In genomic region chr15:91515188-91515754, GRCh38 we compare ENCODE assay signal across 11 cellular contexts.
A peak's percentile ranks its signal among the peaks of the same experiment; 100 is the strongest.
DNase-seq lines count a peak whose midpoint lies in the region; ATAC-seq and TF ChIP-seq lines count a peak whose summit lies in the region.
"Had no signal": no experiment of that assay in that cellular context is flagged by ENCODE, and none has a peak within 500 bp of the region (broad histone marks: within the 10 kb centered on the region; RNA-seq: fewer than 3 reads in every experiment).

No MANE protein-coding gene starts in this region.

- H3K9me2 ChIP-seq in hepatocyte (replicated peaks; ENCODE audit: insufficient read depth): no peaks in the 10 kb centered on the region

- no peaks in the 10 kb centered on the region for H3K4me1 Mint-ChIP-seq in Caco-2 (ENCODE audit: low read depth, unreplicated experiment)
- H3K4me1 Mint-ChIP-seq in natural killer cell treated with Interleukin-12 subunit alpha and Interleukin-12 subunit beta and Interleukin-15 and Interleukin-18, amount 100 ng/mL, for 72 hours (ENCODE audit: low read depth in 2 of 2): peaks cover 6 to 9% of the 10 kb centered on the region in 2 donors

- CTCF ChIA-PET in Caco-2 (lab: Charles Lee): no interaction called here

- no peak overlapping the region for H3K27ac ChIP-seq in hepatocyte
- H3K27ac ChIP-seq: esophagus squamous epithelium had no signal

- POLR2A ChIA-PET in Caco-2 (lab: Charles Lee): no interaction called here

- no peaks in the 10 kb centered on the region for H3K36me3 ChIP-seq in hepatocyte (replicated peaks; ENCODE audit: insufficient read depth, low read depth)
- H3K36me3 ChIP-seq in Caco-2 (ENCODE audit: control insufficient read depth, insufficient read depth, low read length): no peaks in the 10 kb centered on the region
- H3K36me3 ChIP-seq: esophagus squamous epithelium had no signal

- BruUV-seq in Caco-2 (replicated peaks; lab: Mats Ljungman, UMichigan): no TSS peak

- H3K79me2 ChIP-seq in hepatocyte: no peaks in the 10 kb centered on the region

- H3K9me3 ChIP-seq in hepatocyte (ENCODE audit: low read depth) (no peaks in the 10 kb centered on the region), Caco-2 (no peaks in the 10 kb centered on the region)
- H3K9me3 ChIP-seq: esophagus squamous epithelium had no signal

- peaks cover 15% of the 10 kb centered on the region for H3K27me3 Mint-ChIP-seq in Caco-2 (ENCODE audit: insufficient read depth, unreplicated experiment)
- peaks cover 9 to 22% of the 10 kb centered on the region in 2 donors for H3K27me3 Mint-ChIP-seq in natural killer cell treated with Interleukin-12 subunit alpha and Interleukin-12 subunit beta and Interleukin-15 and Interleukin-18, amount 100 ng/mL, for 72 hours

- no peak overlapping the region for H3K4me3 Mint-ChIP-seq in Caco-2 (ENCODE audit: unreplicated experiment)
- no peak overlapping the region for H3K4me3 Mint-ChIP-seq in natural killer cell treated with Interleukin-12 subunit alpha and Interleukin-12 subunit beta and Interleukin-15 and Interleukin-18, amount 100 ng/mL, for 72 hours

- H3K4me2 ChIP-seq in hepatocyte: no peak overlapping the region

- ATAC-seq in HG03354 (IDR thresholded peaks at IDR 0.05; ENCODE audit: poor library complexity, severe bottlenecking, unreplicated experiment) (peak; percentile 43), GM19397 (IDR thresholded peaks at IDR 0.05; ENCODE audit: unreplicated experiment) (no peak)
- no peak for ATAC-seq in natural killer cell treated with Interleukin-12 subunit alpha and Interleukin-12 subunit beta and Interleukin-15 and Interleukin-18, amount 100 ng/mL, for 72 hours

- H4K20me1 ChIP-seq in hepatocyte (ENCODE audit: insufficient read depth, poor library complexity, severe bottlenecking): no peaks in the 10 kb centered on the region

- peak; percentile 91 for DNase-seq in AG08395 (ENCODE audit: low spot score)
- peak; percentile 71 for DNase-seq in astrocyte of the hippocampus (ENCODE audit: low read depth, low spot score)
- DNase-seq in hepatocyte (ENCODE audit: low spot score): peak; percentile 17
- no peak for DNase-seq in stimulated activated CD4-positive, alpha-beta T cell treated with anti-CD3 and anti-CD28 coated beads, Interleukin-2, amount 100 ng/mL, for 24 hours
- DNase-seq in Caco-2: no peak
- no peak for DNase-seq in natural killer cell treated with Interleukin-12 subunit alpha and Interleukin-12 subunit beta and Interleukin-15 and Interleukin-18, amount 100 ng/mL, for 72 hours (ENCODE audit: low spot score)
- DNase-seq: esophagus squamous epithelium, NCI-H2081, T-helper 1 cell had no signal

- intact Hi-C loops in Caco-2 (cut with micrococcal nuclease; ENCODE audit: unreplicated experiment): no loop called here

- H3K36me3 Mint-ChIP-seq in Caco-2 (ENCODE audit: insufficient read depth, unreplicated experiment): no peaks in the 10 kb centered on the region
- H3K36me3 Mint-ChIP-seq in natural killer cell treated with Interleukin-12 subunit alpha and Interleukin-12 subunit beta and Interleukin-15 and Interleukin-18, amount 100 ng/mL, for 72 hours: no peaks in the 10 kb centered on the region

- H2AFZ ChIP-seq in hepatocyte: no peak overlapping the region

- WGBS in hepatocyte (ENCODE audit: low lambda C conversion rate, missing lambda C conversion rate): 71% methylated on average over 5 of the region's 5 CpGs

- no peaks in the 10 kb centered on the region for H3K4me1 ChIP-seq in hepatocyte (ENCODE audit: insufficient read depth)
- no peaks in the 10 kb centered on the region for H3K4me1 ChIP-seq in Caco-2
- H3K4me1 ChIP-seq: esophagus squamous epithelium had no signal

- H3K9me3 Mint-ChIP-seq in Caco-2 (ENCODE audit: unreplicated experiment): no peaks in the 10 kb centered on the region
- H3K9me3 Mint-ChIP-seq in natural killer cell treated with Interleukin-12 subunit alpha and Interleukin-12 subunit beta and Interleukin-15 and Interleukin-18, amount 100 ng/mL, for 72 hours: no peaks in the 10 kb centered on the region

- TF ChIP-seq CTCF in hepatocyte (IDR thresholded peaks at IDR 0.05; ENCODE audit: poor library complexity) (no peak), Caco-2 (IDR thresholded peaks at IDR 0.05; ENCODE audit: insufficient read depth in 1 of 2, low read depth in 1 of 2, low read length in 1 of 2, severe bottlenecking in 1 of 2, unreplicated experiment in 1 of 2) (no peak)

- H3K27me3 ChIP-seq in hepatocyte (no peaks in the 10 kb centered on the region), Caco-2 (replicated peaks; ENCODE audit: control insufficient read depth, insufficient read depth, low read length) (no peaks in the 10 kb centered on the region)
- H3K27me3 ChIP-seq: esophagus squamous epithelium had no signal

- no peak overlapping the region for H3K4me3 ChIP-seq in hepatocyte
- H3K4me3 ChIP-seq in Caco-2 (ENCODE audit: low read depth, low read length): no peak overlapping the region
- H3K4me3 ChIP-seq: esophagus squamous epithelium had no signal

- no peak overlapping the region for H3K27ac Mint-ChIP-seq in Caco-2 (ENCODE audit: unreplicated experiment)
- no peak overlapping the region for H3K27ac Mint-ChIP-seq in natural killer cell treated with Interleukin-12 subunit alpha and Interleukin-12 subunit beta and Interleukin-15 and Interleukin-18, amount 100 ng/mL, for 72 hours

Comparison
In these comparisons a context has a peak if more than half of its experiments do, and no peak if none do; other contexts are left out.
1. DNase-seq: peak in AG08395 (single experiment), astrocyte of the hippocampus (single experiment) and hepatocyte (single experiment); none in stimulated activated CD4-positive, alpha-beta T cell treated with anti-CD3 and anti-CD28 coated beads, Interleukin-2, amount 100 ng/mL, for 24 hours (0 of 2), Caco-2 (0 of 2) and natural killer cell treated with Interleukin-12 subunit alpha and Interleukin-12 subunit beta and Interleukin-15 and Interleukin-18, amount 100 ng/mL, for 72 hours (single experiment).